Comparison of ENCODE assay signal across 9 cellular contexts in genomic region chr9:105053209-105053652, GRCh38.
DNase-seq lines count a peak whose midpoint lies in the region; ATAC-seq, FAIRE-seq and TF ChIP-seq lines count a peak whose summit lies in the region.
"Had no signal": no experiment of that assay in that cellular context is flagged by ENCODE, and none has a peak within 500 bp of the region (broad histone marks: within the 10 kb centered on the region; RNA-seq: fewer than 3 reads in every experiment).

No MANE protein-coding gene starts in this region.

- H3K4me3 ChIP-seq in gastroesophageal sphincter = no peak overlapping the region
- H3K4me3 ChIP-seq: uterus had no signal

- peak overlapping the region; percentile 88 for H3K27ac Mint-ChIP-seq in activated CD4-positive, alpha-beta T cell treated with anti-CD3 and anti-CD28 coated beads for 36 hours

- DNase-seq in Caki2 (ENCODE audit: low read depth) = peak; percentile 64
- DNase-seq in activated CD4-positive, alpha-beta T cell treated with anti-CD3 and anti-CD28 coated beads for 36 hours = peak; percentile 85
- DNase-seq in urothelium cell line (ENCODE audit: low spot score) = peak; percentile 40
- DNase-seq in mucosa of gallbladder (ENCODE audit: low spot score) = no peak
- DNase-seq in NCI-H2196 treated with DMSO at 0.1 percent for 48 hours (lab: John Stamatoyannopoulos, UW; ENCODE audit: unreplicated experiment) = no peak

- no peaks in the 10 kb centered on the region for H3K4me1 ChIP-seq in gastroesophageal sphincter
- H3K4me1 ChIP-seq: uterus had no signal

- TF ChIP-seq EP300 in gastroesophageal sphincter (IDR thresholded peaks at IDR 0.05) = no peak

- no peak for FAIRE-seq in urothelium cell line (lab: Jason Lieb, UNC)

- no peaks in the 10 kb centered on the region for H3K36me3 Mint-ChIP-seq in activated CD4-positive, alpha-beta T cell treated with anti-CD3 and anti-CD28 coated beads for 36 hours (ENCODE audit: low read depth)

- H3K36me3 ChIP-seq in gastroesophageal sphincter = no peaks in the 10 kb centered on the region
- H3K36me3 ChIP-seq: uterus had no signal

- no peak overlapping the region for H3K27ac ChIP-seq in gastroesophageal sphincter
- H3K27ac ChIP-seq: uterus had no signal

- peak overlapping the region; percentile 27 for H3K4me3 Mint-ChIP-seq in activated CD4-positive, alpha-beta T cell treated with anti-CD3 and anti-CD28 coated beads for 36 hours

- CTCF ChIA-PET in activated CD4-positive, alpha-beta T cell treated with anti-CD3 and anti-CD28 coated beads for 36 hours (lab: Charles Lee) = interaction anchor here (1.2 to 1.8 kb wide), 2 partner anchors 11 to 62 kb away, joined by 3 to 10 read pairs; no protein-coding TSS in a partner anchor

- intact Hi-C loops in activated CD4-positive, alpha-beta T cell treated with anti-CD3 and anti-CD28 coated beads for 36 hours (cut with DNase I, micrococcal nuclease) = loop anchor here (1.0 to 10.0 kb wide), 7 partner anchors 10 to 306 kb away; partner anchors contain the start of gene NIPSNAP3A (in 1 of the 2)

- H3K4me1 Mint-ChIP-seq in activated CD4-positive, alpha-beta T cell treated with anti-CD3 and anti-CD28 coated beads for 36 hours = peaks cover 43% of the 10 kb centered on the region

- in situ Hi-C loops in Caki2 (cut with HindIII; ENCODE audit: low pct_unique_long_range_greater_than_20kb, low sequenced_read_pairs) = no loop called here

- no peaks in the 10 kb centered on the region for H3K9me3 Mint-ChIP-seq in activated CD4-positive, alpha-beta T cell treated with anti-CD3 and anti-CD28 coated beads for 36 hours (ENCODE audit: low read depth)

- no peaks in the 10 kb centered on the region for H3K27me3 Mint-ChIP-seq in activated CD4-positive, alpha-beta T cell treated with anti-CD3 and anti-CD28 coated beads for 36 hours

- H3K27me3 ChIP-seq in gastroesophageal sphincter = no peaks in the 10 kb centered on the region
- H3K27me3 ChIP-seq: uterus had no signal

- POLR2A ChIA-PET in activated CD4-positive, alpha-beta T cell treated with anti-CD3 and anti-CD28 coated beads for 36 hours (lab: Charles Lee) = interaction anchor here (0.6 to 0.9 kb wide), 2 partner anchors 46 to 93 kb away, joined by 3 to 6 read pairs; no protein-coding TSS in a partner anchor

- 75% methylated on average over 2 of the region's 4 CpGs; no CpG with 5 or more reads in 1 of the 2 donors for WGBS in gastroesophageal sphincter (ENCODE audit: low coverage in 1 of 2), 2 donors

- no peak for TF ChIP-seq POLR2A in gastroesophageal sphincter (IDR thresholded peaks at IDR 0.05)

- ATAC-seq in HG02610 (IDR thresholded peaks at IDR 0.05; ENCODE audit: unreplicated experiment) (peak; percentile 98), gastroesophageal sphincter (peak; percentile 60), GM19397 (IDR thresholded peaks at IDR 0.05; ENCODE audit: unreplicated experiment) (no peak)
- ATAC-seq in activated CD4-positive, alpha-beta T cell treated with anti-CD3 and anti-CD28 coated beads for 36 hours = peak; percentile 95

- no peaks in the 10 kb centered on the region for H3K9me3 ChIP-seq in gastroesophageal sphincter

- TF ChIP-seq CTCF in gastroesophageal sphincter (IDR thresholded peaks at IDR 0.05) = no peak

Comparison
In these comparisons a context has a peak if more than half of its experiments do, and no peak if none do; other contexts are left out.
1. DNase-seq: peak in Caki2 (single experiment), activated CD4-positive, alpha-beta T cell treated with anti-CD3 and anti-CD28 coated beads for 36 hours (single experiment) and urothelium cell line (single experiment); none in mucosa of gallbladder (single experiment) and NCI-H2196 treated with DMSO at 0.1 percent for 48 hours (single experiment).